In the genomic region with DNA sequence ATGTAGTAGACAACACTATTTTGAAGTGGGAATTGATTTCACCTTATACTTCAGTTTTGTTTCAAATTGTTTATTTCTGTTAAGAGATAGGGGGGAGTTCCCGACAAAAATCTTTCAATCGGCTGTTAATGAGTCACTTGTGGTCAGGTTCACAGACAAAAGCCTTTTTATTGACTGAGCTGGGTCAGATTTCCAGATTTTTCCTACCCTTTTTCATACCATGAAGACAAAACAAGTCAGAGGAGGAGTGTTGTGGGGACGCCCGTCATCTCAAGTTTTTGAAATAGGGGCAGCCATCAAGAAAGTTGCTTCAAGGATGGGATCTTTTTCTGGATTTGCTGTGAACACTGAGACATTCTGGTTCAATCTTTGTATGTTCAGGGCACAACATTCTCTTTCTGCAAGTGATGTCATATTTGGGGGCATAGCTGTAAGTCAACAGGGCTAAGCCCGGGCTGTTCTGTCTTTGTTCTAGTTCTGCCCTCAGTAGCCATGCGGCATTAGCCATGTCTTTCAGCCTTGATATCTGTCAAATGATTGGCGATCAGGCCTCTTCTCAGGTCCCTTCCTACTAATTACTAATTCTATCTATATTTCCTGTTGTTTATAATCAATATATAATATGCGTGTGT, we compare ENCODE assay signal across 9 cellular contexts.
A peak's percentile ranks its signal among the peaks of the same experiment; 100 is the strongest.
DNase-seq lines count a peak whose midpoint lies in the region; ATAC-seq and TF ChIP-seq lines count a peak whose summit lies in the region.
"Had no signal": no experiment of that assay in that cellular context is flagged by ENCODE, and none has a peak within 500 bp of the region (broad histone marks: within the 10 kb centered on the region; RNA-seq: fewer than 3 reads in every experiment).

No MANE protein-coding gene starts in this region.

- H3K79me2 ChIP-seq in hepatocyte: no peaks in the 10 kb centered on the region

- TF ChIP-seq POLR2A in thyroid gland (IDR thresholded peaks at IDR 0.05): no peak

- no peaks in the 10 kb centered on the region for H4K20me1 ChIP-seq in hepatocyte (ENCODE audit: insufficient read depth, poor library complexity, severe bottlenecking)

- 53% methylated on average over 8 of the region's 8 CpGs for WGBS in hepatocyte (ENCODE audit: low lambda C conversion rate, missing lambda C conversion rate)
- 85 to 88% methylated on average over 8 of the region's 8 CpGs for WGBS in thyroid gland, 2 donors

- H3K36me3 ChIP-seq in hepatocyte (replicated peaks; ENCODE audit: insufficient read depth, low read depth) (no peaks in the 10 kb centered on the region), thyroid gland (no peaks in the 10 kb centered on the region)

- DNase-seq in AG20443 (ENCODE audit: low spot score): peak; percentile 23
- peak; percentile 71 for DNase-seq in SK-MEL-5 (ENCODE audit: low read depth, low spot score)
- DNase-seq in hepatocyte (ENCODE audit: low spot score): no peak
- no peak for DNase-seq in thyroid gland
- no peak for DNase-seq in SIG-M5 (lab: John Stamatoyannopoulos, UW)
- no peak for DNase-seq in caudate nucleus (lab: John Stamatoyannopoulos, UW)
- DNase-seq: cerebellar nuclear complex had no signal

- H3K27ac ChIP-seq in hepatocyte (peak overlapping the region; percentile 20), thyroid gland (no peak overlapping the region), caudate nucleus (ENCODE audit: low read depth, low read length) (no peak overlapping the region)

- H3K9me2 ChIP-seq in hepatocyte (replicated peaks; ENCODE audit: insufficient read depth): no peaks in the 10 kb centered on the region

- in situ Hi-C loops in SK-MEL-5 (cut with HindIII; ENCODE audit: low pct_unique_long_range_greater_than_20kb, low sequenced_read_pairs): no loop called here

- peak; percentile 39 for ATAC-seq in HG02678 (IDR thresholded peaks at IDR 0.05; ENCODE audit: unreplicated experiment)
- ATAC-seq in GM21528 (IDR thresholded peaks at IDR 0.05; ENCODE audit: low FRiP score, unreplicated experiment): no peak

- intact Hi-C loops in thyroid gland (cut with DNase I): no loop called here

- H3K9me3 ChIP-seq in hepatocyte (ENCODE audit: low read depth) (no peaks in the 10 kb centered on the region), thyroid gland (no peaks in the 10 kb centered on the region)

- H3K4me2 ChIP-seq in hepatocyte: no peak overlapping the region

- peak overlapping the region; percentile 5 for H2AFZ ChIP-seq in hepatocyte

- no peak overlapping the region for H3K4me3 ChIP-seq in hepatocyte
- H3K4me3 ChIP-seq in thyroid gland (replicated peaks in 1 of 3): no peak overlapping the region

- TF ChIP-seq CTCF in hepatocyte (IDR thresholded peaks at IDR 0.05; ENCODE audit: poor library complexity) (no peak), thyroid gland (IDR thresholded peaks at IDR 0.05) (no peak)

- H3K27me3 ChIP-seq in hepatocyte (no peaks in the 10 kb centered on the region), thyroid gland (no peaks in the 10 kb centered on the region)

- H3K4me1 ChIP-seq in hepatocyte (ENCODE audit: insufficient read depth) (peaks cover 25% of the 10 kb centered on the region), thyroid gland (peaks cover 0 to 3% of the 10 kb centered on the region in 2 donors)

Comparison
In these comparisons a context has a peak if more than half of its experiments do, and no peak if none do; other contexts are left out.
1. DNase-seq: peak in AG20443 (single experiment) and SK-MEL-5 (single experiment); none in hepatocyte (single experiment), thyroid gland (0 of 2), SIG-M5 (single experiment) and caudate nucleus (0 of 61).